15 cellular contexts compared by ENCODE assay signal in genomic region chr7:30804078-30804661, GRCh38. TPM values are rescaled to one million over a fixed set of nuclear protein-coding genes. Genes with fewer than 3 reads are reported as not detected.
DNase-seq lines count a peak whose midpoint lies in the region; ATAC-seq and TF ChIP-seq lines count a peak whose summit lies in the region.
"Had no signal": no experiment of that assay in that cellular context is flagged by ENCODE, and none has a peak within 500 bp of the region (broad histone marks: within the 10 kb centered on the region; RNA-seq: fewer than 3 reads in every experiment).

No MANE protein-coding gene starts in this region.

- H3K9me3 Mint-ChIP-seq in activated T-helper 1 cell treated with anti-CD3 and anti-CD28 coated beads, Interleukin-12 subunit alpha, Interleukin-12 subunit beta, Interleukin-2, Interleukin-4 antibody, amounts not matched to agents 30 ng/mL and 10 ng/mL and 1 ng/mL, durations not matched to agents 14 hours and 24 hours and 36 hours: no peaks in the 10 kb centered on the region
- H3K9me3 Mint-ChIP-seq: activated CD4-positive, alpha-beta T cell treated with anti-CD3 and anti-CD28 coated beads, Interleukin-2, amount 10 ng/mL, durations not matched to agents 7 days and 5 days had no signal

- ATAC-seq in HG03457 (IDR thresholded peaks at IDR 0.05; ENCODE audit: unreplicated experiment) (no peak), GM18870 (IDR thresholded peaks at IDR 0.05; ENCODE audit: unreplicated experiment) (no peak)
- ATAC-seq: GM12878 had no signal

- no peak for TF ChIP-seq CTCF in fibroblast of pulmonary artery (IDR thresholded peaks at IDR 0.05; ENCODE audit: low read length, missing control alignments)

- intact Hi-C loops in activated T-helper 1 cell treated with anti-CD3 and anti-CD28 coated beads, Interleukin-12 subunit alpha, Interleukin-12 subunit beta, Interleukin-2, Interleukin-4 antibody, amounts not matched to agents 30 ng/mL and 10 ng/mL and 1 ng/mL, durations not matched to agents 14 hours and 24 hours and 36 hours (cut with micrococcal nuclease): loop anchor here (10.0 kb wide), 1 partner anchor 111 kb away; the partner anchor contains the start of gene AQP1

- peaks cover 12% of the 10 kb centered on the region for H3K27me3 ChIP-seq in skeletal muscle satellite cell (ENCODE audit: control insufficient read depth, insufficient read depth, low read length)

- no peak overlapping the region for H3K4me3 Mint-ChIP-seq in activated T-helper 1 cell treated with anti-CD3 and anti-CD28 coated beads, Interleukin-12 subunit alpha, Interleukin-12 subunit beta, Interleukin-2, Interleukin-4 antibody, amounts not matched to agents 30 ng/mL and 10 ng/mL and 1 ng/mL, durations not matched to agents 14 hours and 24 hours and 36 hours
- H3K4me3 Mint-ChIP-seq: activated CD4-positive, alpha-beta T cell treated with anti-CD3 and anti-CD28 coated beads, Interleukin-2, amount 10 ng/mL, durations not matched to agents 7 days and 5 days; endodermal cell had no signal

- H3K4me1 ChIP-seq in skeletal muscle satellite cell (ENCODE audit: control insufficient read depth, insufficient read depth, low read length): peaks cover 47% of the 10 kb centered on the region

- no peaks in the 10 kb centered on the region for H3K4me1 Mint-ChIP-seq in activated T-helper 1 cell treated with anti-CD3 and anti-CD28 coated beads, Interleukin-12 subunit alpha, Interleukin-12 subunit beta, Interleukin-2, Interleukin-4 antibody, amounts not matched to agents 30 ng/mL and 10 ng/mL and 1 ng/mL, durations not matched to agents 14 hours and 24 hours and 36 hours (ENCODE audit: low read depth)
- H3K4me1 Mint-ChIP-seq: endodermal cell had no signal

- H3K36me3 Mint-ChIP-seq in activated T-helper 1 cell treated with anti-CD3 and anti-CD28 coated beads, Interleukin-12 subunit alpha, Interleukin-12 subunit beta, Interleukin-2, Interleukin-4 antibody, amounts not matched to agents 30 ng/mL and 10 ng/mL and 1 ng/mL, durations not matched to agents 14 hours and 24 hours and 36 hours (ENCODE audit: low read depth): no peaks in the 10 kb centered on the region

- H3K27ac Mint-ChIP-seq in activated T-helper 1 cell treated with anti-CD3 and anti-CD28 coated beads, Interleukin-12 subunit alpha, Interleukin-12 subunit beta, Interleukin-2, Interleukin-4 antibody, amounts not matched to agents 30 ng/mL and 10 ng/mL and 1 ng/mL, durations not matched to agents 14 hours and 24 hours and 36 hours: no peak overlapping the region
- H3K27ac Mint-ChIP-seq: activated CD4-positive, alpha-beta T cell treated with anti-CD3 and anti-CD28 coated beads, Interleukin-2, amount 10 ng/mL, durations not matched to agents 7 days and 5 days; endodermal cell had no signal

- H3K9ac ChIP-seq in skeletal muscle satellite cell (ENCODE audit: low read depth, low read length): peak overlapping the region; percentile 7

- peaks cover 1% of the 10 kb centered on the region for H3K27me3 Mint-ChIP-seq in activated T-helper 1 cell treated with anti-CD3 and anti-CD28 coated beads, Interleukin-12 subunit alpha, Interleukin-12 subunit beta, Interleukin-2, Interleukin-4 antibody, amounts not matched to agents 30 ng/mL and 10 ng/mL and 1 ng/mL, durations not matched to agents 14 hours and 24 hours and 36 hours (ENCODE audit: insufficient read depth)
- H3K27me3 Mint-ChIP-seq: activated CD4-positive, alpha-beta T cell treated with anti-CD3 and anti-CD28 coated beads, Interleukin-2, amount 10 ng/mL, durations not matched to agents 7 days and 5 days had no signal

- DNase-seq in GM03348 (ENCODE audit: low spot score) (peak; percentile 79), T1000 (lab: John Stamatoyannopoulos, UW) (peak; percentile 53), fibroblast of pulmonary artery (ENCODE audit: low read depth) (peak; percentile 71), midbrain (lab: John Stamatoyannopoulos, UW) (no peak)
- DNase-seq in activated T-helper 1 cell treated with anti-CD3 and anti-CD28 coated beads, Interleukin-12 subunit alpha, Interleukin-12 subunit beta, Interleukin-2, Interleukin-4 antibody, amounts not matched to agents 30 ng/mL and 10 ng/mL and 1 ng/mL, durations not matched to agents 14 hours and 24 hours and 36 hours (ENCODE audit: low spot score): no peak
- DNase-seq: activated CD4-positive, alpha-beta T cell treated with anti-CD3 and anti-CD28 coated beads, Interleukin-2, amount 10 ng/mL, durations not matched to agents 7 days and 5 days; activated naive CD4-positive, alpha-beta T cell; endodermal cell; NCI-H446 treated with DMSO at 0.1 percent for 48 hours; occipital lobe; SIG-M5 had no signal

- no peak overlapping the region for H3K4me3 ChIP-seq in fibroblast of pulmonary artery (replicated peaks; ENCODE audit: low read depth, low read length)
- peak overlapping the region; percentile 1 for H3K4me3 ChIP-seq in skeletal muscle satellite cell (ENCODE audit: low read length)
- H3K4me3 ChIP-seq: GM12878 had no signal

- H3K36me3 ChIP-seq in skeletal muscle satellite cell (ENCODE audit: insufficient read depth, low read length): no peaks in the 10 kb centered on the region

- H3K4me2 ChIP-seq in skeletal muscle satellite cell (ENCODE audit: low read length): peak overlapping the region; percentile 33

- no peaks in the 10 kb centered on the region for H3K9me3 ChIP-seq in skeletal muscle satellite cell (replicated peaks; ENCODE audit: low read length)

RNA-seq across cellular contexts. Expression of gene MINDY4, which starts 33.0 kb away (rescaled TPM):
- total RNA-seq in skeletal muscle satellite cell (2012; rRNA removed): 6.6 and 8.7 TPM in 2 replicates
- total RNA-seq in activated T-helper 1 cell treated with anti-CD3 and anti-CD28 coated beads, Interleukin-12 subunit alpha, Interleukin-12 subunit beta, Interleukin-2, Interleukin-4 antibody, amounts not matched to agents 30 ng/mL and 10 ng/mL and 1 ng/mL, durations not matched to agents 14 hours and 24 hours and 36 hours: 0.96 and 2.2 TPM in 2 replicates

RNA-seq across cellular contexts. Expression of gene INMT, which starts 52.2 kb away (rescaled TPM):
- 0.22 and 1.3 TPM in 2 replicates for total RNA-seq in skeletal muscle satellite cell (2012; rRNA removed)
- total RNA-seq in activated T-helper 1 cell treated with anti-CD3 and anti-CD28 coated beads, Interleukin-12 subunit alpha, Interleukin-12 subunit beta, Interleukin-2, Interleukin-4 antibody, amounts not matched to agents 30 ng/mL and 10 ng/mL and 1 ng/mL, durations not matched to agents 14 hours and 24 hours and 36 hours: 0.23 TPM in 1 of 2 replicates, not detected in the other

Comparison
In these comparisons a context has a peak if more than half of its experiments do, and no peak if none do; other contexts are left out.
1. DNase-seq: peak in GM03348 (single experiment), T1000 (single experiment) and fibroblast of pulmonary artery (single experiment); none in activated T-helper 1 cell treated with anti-CD3 and anti-CD28 coated beads, Interleukin-12 subunit alpha, Interleukin-12 subunit beta, Interleukin-2, Interleukin-4 antibody, amounts not matched to agents 30 ng/mL and 10 ng/mL and 1 ng/mL, durations not matched to agents 14 hours and 24 hours and 36 hours (single experiment) and midbrain (single experiment).